ENCODE assay signal across 1 cellular context in the genomic region with DNA sequence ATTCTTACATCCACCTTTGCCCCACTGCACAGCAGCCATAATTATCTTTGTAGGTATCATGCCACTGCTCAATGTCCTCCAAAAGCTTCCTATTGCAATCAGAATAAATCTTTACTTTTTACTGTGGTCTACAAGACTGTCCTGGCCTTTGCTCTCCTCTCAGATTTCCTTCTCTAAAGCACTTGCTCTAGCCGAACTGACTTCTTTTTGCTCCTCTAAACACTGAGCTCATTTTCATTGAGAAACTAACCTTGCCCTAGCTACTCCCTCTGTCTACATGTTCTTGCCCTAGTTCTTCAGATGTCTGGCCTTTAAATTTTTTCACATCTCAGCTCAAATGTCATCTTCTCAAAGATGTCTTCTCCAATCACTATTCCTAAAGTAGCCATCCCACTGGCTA.
TF ChIP-seq lines count a peak whose summit lies in the region.

No MANE protein-coding gene starts in this region.

TF ChIP-seq in GM23338, 12 proteins besides CTCF, POLR2A, EP300 and RAD21 (continued from another document):
- TF ChIP-seq ZNF462 (CRISPR knock-in tag; IDR thresholded peaks at IDR 0.05) (no peak), CREB1 (CRISPR knock-in tag; IDR thresholded peaks at IDR 0.05; ENCODE audit: low read depth) (no peak), EZH2 (IDR thresholded peaks at IDR 0.05; ENCODE audit: low read depth, unreplicated experiment) (no peak), NANOG (IDR thresholded peaks at IDR 0.05; ENCODE audit: borderline replicate concordance) (no peak), ZNF331 (CRISPR knock-in tag; IDR thresholded peaks at IDR 0.05; ENCODE audit: low read depth) (no peak)
